Comparison of ENCODE assay signal across 13 cellular contexts in the genomic region with DNA sequence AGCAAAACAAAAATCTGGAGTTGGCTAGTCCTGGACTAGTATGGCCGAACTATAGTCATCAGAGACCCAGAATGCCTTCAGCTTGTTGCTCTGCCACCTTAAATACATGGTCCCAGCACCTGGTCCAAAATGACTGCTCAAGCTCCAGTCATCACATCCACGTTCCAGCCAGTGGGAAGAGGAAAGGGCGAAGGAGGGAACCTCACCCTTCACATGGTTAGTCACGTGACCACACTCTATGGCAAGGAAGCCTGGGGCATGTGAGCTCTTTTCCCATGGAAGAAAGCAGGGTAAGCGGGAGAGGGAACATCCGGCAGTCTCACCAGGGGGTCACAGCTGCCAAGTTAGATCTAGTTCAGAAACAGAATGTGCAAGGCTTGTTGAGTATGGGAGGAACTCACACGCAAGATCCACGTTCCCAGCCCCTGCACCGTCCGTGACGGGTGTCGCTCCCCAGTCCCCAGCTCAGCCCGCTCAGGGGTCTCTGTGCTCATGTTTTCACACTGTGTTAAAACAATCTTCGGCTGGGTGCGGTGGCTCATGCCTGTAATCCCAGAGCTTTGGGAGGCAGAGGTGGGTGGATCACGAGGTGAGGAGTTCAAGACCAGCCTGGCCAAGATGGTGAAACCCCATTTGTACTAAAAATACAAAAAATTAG. TPM values are rescaled to one million over a fixed set of nuclear protein-coding genes. Genes with fewer than 3 reads are reported as not detected.
A peak's percentile ranks its signal among the peaks of the same experiment; 100 is the strongest.
DNase-seq lines count a peak whose midpoint lies in the region; ATAC-seq and TF ChIP-seq lines count a peak whose summit lies in the region.
"Had no signal": no experiment of that assay in that cellular context is flagged by ENCODE, and none has a peak within 500 bp of the region (broad histone marks: within the 10 kb centered on the region; RNA-seq: fewer than 3 reads in every experiment).

No MANE protein-coding gene starts in this region.

- no peak for TF ChIP-seq CTCF in esophagus muscularis mucosa (IDR thresholded peaks at IDR 0.05)

- H3K4me1 ChIP-seq in aorta (ENCODE audit: control insufficient read depth in 1 of 2, insufficient read depth in 2 of 2, low read length in 2 of 2) (no peaks in the 10 kb centered on the region), esophagus muscularis mucosa (peaks cover 7 to 22% (median 16%) of the 10 kb centered on the region in 4 donors)

- H3K9me3 ChIP-seq in aorta (ENCODE audit: control insufficient read depth, low read length) (no peaks in the 10 kb centered on the region), esophagus muscularis mucosa (no peaks in the 10 kb centered on the region)
- H3K9me3 ChIP-seq: vagina had no signal

- DNase-seq in left cardiac atrium (peak; percentile 13), cardiac septum (ENCODE audit: low spot score) (no peak), NCI-H774 (lab: John Stamatoyannopoulos, UW) (peak; percentile 25), foreskin melanocyte (peak; percentile 94), aorta (peak; percentile 33 to 50), DMS114 treated with DMSO at 0.1 percent for 48 hours (lab: John Stamatoyannopoulos, UW; ENCODE audit: unreplicated experiment) (no peak), esophagus muscularis mucosa (ENCODE audit: extremely low spot score) (no peak)
- DNase-seq: activated CD4-positive, alpha-beta T cell treated with anti-CD3 and anti-CD28 coated beads for 4 hours; activated naive CD4-positive, alpha-beta T cell; Kasumi-1 had no signal

- H3K36me3 ChIP-seq in aorta (ENCODE audit: control insufficient read depth in 1 of 2, insufficient read depth in 2 of 2, low read length in 1 of 2) (no peaks in the 10 kb centered on the region), esophagus muscularis mucosa (no peaks in the 10 kb centered on the region)
- H3K36me3 ChIP-seq: vagina had no signal

- TF ChIP-seq POLR2A in esophagus muscularis mucosa (IDR thresholded peaks at IDR 0.05; ENCODE audit: low read depth), result no peak

- no peak for ATAC-seq in left cardiac atrium
- no peak for ATAC-seq in aorta (ENCODE audit: low FRiP score)
- ATAC-seq in HG03342 (IDR thresholded peaks at IDR 0.05; ENCODE audit: unreplicated experiment), result no peak

- H3K4me3 ChIP-seq in aorta (ENCODE audit: low read length in 2 of 2) (no peak overlapping the region), esophagus muscularis mucosa (no peak overlapping the region)
- H3K4me3 ChIP-seq: vagina had no signal

- TF ChIP-seq EP300 in esophagus muscularis mucosa (IDR thresholded peaks at IDR 0.05), result no peak

- WGBS in aorta, 2 donors, result 69 to 70% methylated on average over 16 of the region's 16 CpGs
- 75% methylated on average over 16 of the region's 16 CpGs for WGBS in esophagus muscularis mucosa

- intact Hi-C loops in left cardiac atrium (cut with DNase I), result no loop called here
- intact Hi-C loops in cardiac septum (cut with DNase I), result no loop called here
- intact Hi-C loops in aorta (cut with DNase I), result no loop called here
- intact Hi-C loops in esophagus muscularis mucosa (cut with DNase I), result no loop called here

- H3K27me3 ChIP-seq in aorta (ENCODE audit: control insufficient read depth in 1 of 2, insufficient read depth in 2 of 2, low read length in 1 of 2) (no peaks in the 10 kb centered on the region), esophagus muscularis mucosa (peaks cover 0 to 58% (median 10%) of the 10 kb centered on the region in 4 donors)

- H3K27ac ChIP-seq in aorta (ENCODE audit: low read depth in 1 of 2, low read length in 2 of 2) (no peak overlapping the region), esophagus muscularis mucosa (replicated peaks in 1 of 4) (no peak overlapping the region)
- H3K27ac ChIP-seq: C4-2B, vagina had no signal

RNA-seq across cellular contexts. Expression of a gene that starts 1.9 kb away (rescaled TPM):
- total RNA-seq in left cardiac atrium (1 to 10 TPM in 1 of 2 donors, under 1 TPM in 1; 0.55 to 1.6 TPM), cardiac septum (0.38 TPM), aorta (1 to 10 TPM; 1.3 to 2.8 TPM), esophagus muscularis mucosa (under 1 TPM in 3 of 4 donors, not detected in 1; 0.11 to 0.42 (median 0.32) TPM)
- polyA plus RNA-seq in aorta, result 1 to 10 TPM in 1 of 2 donors, under 1 TPM in 1; 0.41 to 8.1 TPM

RNA-seq across cellular contexts. Expression of a gene that starts 6.4 kb away (rescaled TPM):
- total RNA-seq in left cardiac atrium (10 to 100 TPM; 21.5 to 26.5 TPM), cardiac septum (24.9 TPM), aorta (10 to 100 TPM; 19.2 to 34.1 TPM), esophagus muscularis mucosa (10 to 100 TPM; 23.9 to 58.3 (median 30.2) TPM)
- polyA plus RNA-seq in aorta, result 10 to 100 TPM; 10.1 to 47.6 TPM

RNA-seq across cellular contexts. Expression of a gene that starts 28.9 kb away (rescaled TPM):
- 10 to 100 TPM; 35.4 to 36.7 TPM for total RNA-seq in left cardiac atrium
- total RNA-seq in cardiac septum, result 33.3 TPM
- total RNA-seq in aorta, result 10 to 100 TPM; 19.8 to 47.8 TPM
- 10 to 100 TPM; 27.8 to 52.7 TPM for polyA plus RNA-seq in aorta
- 10 to 100 TPM; 45.7 to 72.9 (median 50.5) TPM for total RNA-seq in esophagus muscularis mucosa

RNA-seq across cellular contexts. Expression of a gene that starts 49.7 kb away (rescaled TPM):
- total RNA-seq in left cardiac atrium (under 1 TPM; 0.52 to 0.68 TPM), cardiac septum (0.83 TPM), aorta (under 1 TPM in 1 of 2 donors, not detected in 1; 0.42 TPM), esophagus muscularis mucosa (1 to 10 TPM in 1 of 4 donors, under 1 TPM in 3; 0.17 to 1.1 (median 0.51) TPM)
- 10 to 100 TPM in 1 of 2 donors, under 1 TPM in 1; 0.05 to 10.9 TPM for polyA plus RNA-seq in aorta

Comparison
In these comparisons a context has a peak if more than half of its experiments do, and no peak if none do; other contexts are left out.
1. DNase-seq: peak in left cardiac atrium (single experiment), NCI-H774 (single experiment), foreskin melanocyte (single experiment) and aorta (2 of 2); none in cardiac septum (single experiment), DMS114 treated with DMSO at 0.1 percent for 48 hours (single experiment) and esophagus muscularis mucosa (single experiment).